ENCODE assay signal across 8 cellular contexts in the genomic region with DNA sequence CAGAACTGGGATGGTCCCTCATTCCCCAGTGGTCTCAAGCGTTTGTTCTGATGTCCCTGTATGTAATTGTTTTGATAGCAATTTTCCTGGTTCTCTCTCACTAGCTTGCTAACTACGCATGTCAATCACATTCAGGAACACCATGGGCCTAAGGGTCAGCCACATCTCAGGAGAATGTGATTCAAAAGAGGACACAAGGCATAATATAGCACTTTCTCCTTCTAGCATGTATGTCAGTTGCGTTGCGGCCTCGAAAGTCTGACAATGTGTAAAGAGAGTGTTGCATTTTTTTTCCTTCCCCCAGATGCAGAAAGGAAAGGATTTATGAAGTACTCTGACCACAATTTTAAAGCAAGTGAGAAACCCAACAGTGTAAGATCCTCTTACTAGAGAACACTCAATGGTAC. TPM values are rescaled to one million over a fixed set of nuclear protein-coding genes. Genes with fewer than 3 reads are reported as not detected.
DNase-seq lines count a peak whose midpoint lies in the region; ATAC-seq, FAIRE-seq and TF ChIP-seq lines count a peak whose summit lies in the region.

No MANE protein-coding gene starts in this region.

- BruUV-seq in Caco-2 (replicated peaks; lab: Mats Ljungman, UMichigan) (TSS peak; percentile 84), GM12878 (replicated peaks; lab: Mats Ljungman, UMichigan) (TSS peak; percentile 93)

- H2AFZ ChIP-seq in KMS-11 (ENCODE audit: low read depth) = peak overlapping the region; percentile 99
- H2AFZ ChIP-seq in GM12878 (ENCODE audit: control insufficient read depth, low read depth, low read length) = peak overlapping the region; percentile 96

- TF ChIP-seq CTCF in Caco-2 (IDR thresholded peaks at IDR 0.05; ENCODE audit: insufficient read depth in 1 of 2, low read depth in 1 of 2, low read length in 1 of 2, severe bottlenecking in 1 of 2, unreplicated experiment in 1 of 2) (no peak), KMS-11 (conservative IDR thresholded peaks at IDR 0.05; ENCODE audit: low read depth, low read length) (no peak), GM12878 (IDR thresholded peaks at IDR 0.05 in 2 of 3, conservative IDR thresholded peaks at IDR 0.05 in 1 of 3; ENCODE audit: control insufficient read depth in 2 of 3, extremely low read depth in 1 of 3, insufficient read depth in 1 of 3, low read depth in 3 of 3, low read length in 3 of 3) (no peak), lung (IDR thresholded peaks at IDR 0.05; ENCODE audit: control extremely low read depth, extremely low read depth) (no peak), uterus (IDR thresholded peaks at IDR 0.05) (no peak)

- CTCF ChIA-PET in Caco-2 (lab: Charles Lee) = no interaction called here
- CTCF ChIA-PET in GM12878 (lab: Yijun Ruan, JAX) = interaction anchor here (1.7 kb wide), 1 partner anchor 420 kb away, joined by 4 read pairs; no protein-coding TSS in a partner anchor

- POLR2A ChIA-PET in Caco-2 (lab: Charles Lee) = interaction anchor here (0.9 kb wide), 1 partner anchor 33 kb away, joined by 3 read pairs; no protein-coding TSS in a partner anchor
- POLR2A ChIA-PET in GM12878 (lab: Charles Lee) = no interaction called here

- intact Hi-C loops in Caco-2 (cut with micrococcal nuclease; ENCODE audit: unreplicated experiment) (no loop called here), GM12878 (cut with micrococcal nuclease; ENCODE audit: unreplicated experiment) (no loop called here), uterus (cut with DNase I; ENCODE audit: low total_unique reads) (no loop called here)

- no peak for DNase-seq in Caco-2
- no peak for DNase-seq in GM12878 (ENCODE audit: low read depth, low spot score)
- DNase-seq in lung (ENCODE audit: low spot score) = no peak
- no peak for DNase-seq in uterus
- DNase-seq in HTR-8/SVneo (ENCODE audit: insufficient read length, low spot score) = no peak
- no peak for DNase-seq in frontal cortex (ENCODE audit: low spot score in 2 of 2)

- H3K36me3 ChIP-seq in Caco-2 (ENCODE audit: control insufficient read depth, insufficient read depth, low read length) (no peaks in the 10 kb centered on the region), KMS-11 (ENCODE audit: insufficient read depth) (no peaks in the 10 kb centered on the region), GM12878 (ENCODE audit: control insufficient read depth in 2 of 2, insufficient read depth in 2 of 2, low read length in 1 of 2) (no peaks in the 10 kb centered on the region), lung (ENCODE audit: control insufficient read depth in 2 of 2, insufficient read depth in 2 of 2, low read length in 2 of 2) (no peaks in the 10 kb centered on the region), uterus (no peaks in the 10 kb centered on the region)

- H3K9me3 Mint-ChIP-seq in Caco-2 (ENCODE audit: unreplicated experiment) = no peaks in the 10 kb centered on the region

- H3K4me3 ChIP-seq in Caco-2 (ENCODE audit: low read depth, low read length) (peak overlapping the region; percentile 49), KMS-11 (IDR thresholded peaks at IDR 0.05; ENCODE audit: insufficient read depth, low read depth, low read length) (no peak overlapping the region), GM12878 (peak overlapping the region; percentile 64; the same call in 1 of the 2 replicates), lung (no peak overlapping the region), uterus (peak overlapping the region; percentile 46 to 70)

- peaks cover 7% of the 10 kb centered on the region for H3K36me3 Mint-ChIP-seq in Caco-2 (ENCODE audit: insufficient read depth, unreplicated experiment)

- ATAC-seq in GM12878 (no peak), lung (ENCODE audit: insufficient read depth, low FRiP score) (no peak), HG03045 (IDR thresholded peaks at IDR 0.05; ENCODE audit: unreplicated experiment) (no peak)

- H3K4me1 Mint-ChIP-seq in Caco-2 (ENCODE audit: low read depth, unreplicated experiment) = peaks cover 17% of the 10 kb centered on the region

- peak overlapping the region; percentile 87; the same call in 1 of the 2 replicates for H3K9ac ChIP-seq in KMS-11
- H3K9ac ChIP-seq in GM12878 (ENCODE audit: control insufficient read depth, insufficient read depth, low read length) = peak overlapping the region; percentile 84

- in situ Hi-C loops in GM12878 (cut with MboI) = no loop called here

- TF ChIP-seq RAD21 in GM12878 (IDR thresholded peaks at IDR 0.05; ENCODE audit: insufficient read depth, low read depth, low read length) = no peak

- H3K79me2 ChIP-seq in KMS-11 (ENCODE audit: insufficient read depth, low read depth) = no peaks in the 10 kb centered on the region
- H3K79me2 ChIP-seq in GM12878 (ENCODE audit: control insufficient read depth, insufficient read depth, low read length) = no peaks in the 10 kb centered on the region

- no peaks in the 10 kb centered on the region for H4K20me1 ChIP-seq in KMS-11 (ENCODE audit: insufficient read depth)
- no peaks in the 10 kb centered on the region for H4K20me1 ChIP-seq in GM12878 (ENCODE audit: control insufficient read depth, insufficient read depth)

- 76% methylated on average over 5 of the region's 5 CpGs for WGBS in GM12878 (ENCODE audit: insufficient coverage, insufficient replicate concordance, low lambda C conversion rate, missing lambda C conversion rate)
- 30 to 44% methylated on average over 5 of the region's 5 CpGs for WGBS in lung, 2 donors

- H3K27me3 Mint-ChIP-seq in Caco-2 (ENCODE audit: insufficient read depth, unreplicated experiment) = peaks cover 2% of the 10 kb centered on the region

- FAIRE-seq in GM12878 (lab: Jason Lieb, UNC) (no peak), HTR-8/SVneo (lab: Jason Lieb, UNC) (no peak), frontal cortex (lab: Jason Lieb, UNC) (no peak)

- RAD21 ChIA-PET in GM12878 (lab: Charles Lee; ENCODE audit: unreplicated experiment) = no interaction called here

- no peaks in the 10 kb centered on the region; the same call in 1 of the 2 replicates for H3K4me1 ChIP-seq in Caco-2
- H3K4me1 ChIP-seq in KMS-11 (ENCODE audit: low read depth, poor library complexity, severe bottlenecking) = peaks cover 8% of the 10 kb centered on the region
- H3K4me1 ChIP-seq in GM12878 (ENCODE audit: control insufficient read depth, insufficient read depth, low read length) = peaks cover 8% of the 10 kb centered on the region
- H3K4me1 ChIP-seq in lung (ENCODE audit: control insufficient read depth in 2 of 2, insufficient read depth in 2 of 2, low read length in 2 of 2) = peaks cover 0 to 3% of the 10 kb centered on the region in 2 donors
- H3K4me1 ChIP-seq in uterus = no peaks in the 10 kb centered on the region

- H3K27me3 ChIP-seq in Caco-2 (replicated peaks; ENCODE audit: control insufficient read depth, insufficient read depth, low read length) (no peaks in the 10 kb centered on the region), KMS-11 (ENCODE audit: insufficient read depth, low read depth) (no peaks in the 10 kb centered on the region), GM12878 (replicated peaks in 1 of 2; ENCODE audit: control insufficient read depth in 2 of 2, insufficient read depth in 2 of 2, low read length in 1 of 2) (no peaks in the 10 kb centered on the region), lung (ENCODE audit: control insufficient read depth, insufficient read depth) (no peaks in the 10 kb centered on the region), uterus (no peaks in the 10 kb centered on the region)

- H3K4me2 ChIP-seq in KMS-11 (peak overlapping the region; percentile 77), GM12878 (ENCODE audit: control insufficient read depth, insufficient read depth) (peak overlapping the region; percentile 87)

- peak overlapping the region; percentile 44 for H3K27ac Mint-ChIP-seq in Caco-2 (ENCODE audit: unreplicated experiment)

- TF ChIP-seq POLR2A in GM12878 (IDR thresholded peaks at IDR 0.05; ENCODE audit: low read depth, low read length) (no peak), uterus (IDR thresholded peaks at IDR 0.05) (no peak)

- no peak for TF ChIP-seq EP300 in GM12878 (IDR thresholded peaks at IDR 0.05; ENCODE audit: borderline replicate concordance in 1 of 2, control insufficient read depth in 1 of 2, low read depth in 2 of 2, low read length in 2 of 2)

- H3K4me3 Mint-ChIP-seq in Caco-2 (ENCODE audit: unreplicated experiment) = peak overlapping the region; percentile 82

- SMC1A ChIA-PET in GM12878 (lab: Charles Lee; ENCODE audit: uncharacterized antibody, unreplicated experiment) = interaction anchor here (1.1 kb wide), 2 partner anchors 15 to 40 kb away, joined by 3 read pairs; no protein-coding TSS in a partner anchor

- no peaks in the 10 kb centered on the region for H3K9me3 ChIP-seq in Caco-2
- no peaks in the 10 kb centered on the region; the same call in 2 of the 3 replicates for H3K9me3 ChIP-seq in GM12878 (replicated peaks; ENCODE audit: control insufficient read depth, insufficient read depth, low read length)
- H3K9me3 ChIP-seq in lung (ENCODE audit: control insufficient read depth in 2 of 2, insufficient read depth in 1 of 2, low read length in 1 of 2) = no peaks in the 10 kb centered on the region
- H3K9me3 ChIP-seq in uterus = no peaks in the 10 kb centered on the region

- peak overlapping the region; percentile 67 for H3K27ac ChIP-seq in KMS-11
- peak overlapping the region; percentile 6 for H3K27ac ChIP-seq in GM12878 (ENCODE audit: control insufficient read depth, insufficient read depth)
- H3K27ac ChIP-seq in lung (ENCODE audit: low read depth in 1 of 2, low read length in 1 of 2) = peak overlapping the region; percentile 98 to 99
- H3K27ac ChIP-seq in uterus = peak overlapping the region; percentile 96 to 99

RNA-seq across cellular contexts. Expression of gene TCF12, which starts 32.0 kb away (rescaled TPM):
- total RNA-seq in Caco-2 (2022) (64.4 and 68.8 TPM in 2 replicates), GM12878 (2014; rRNA removed) (70.9 and 72.5 TPM in 2 replicates), GM12878 (2014; rRNA removed; fragmentation: Illumina TruSeq; extraction: Trizol) (47.1 and 51.2 TPM in 2 replicates), GM12878 (2021) (66.5 and 68.1 TPM in 2 replicates), lung (100 to 1,000 TPM in 1 of 2 donors, 10 to 100 TPM in 1; 93.1 to 314 TPM), uterus (100 to 1,000 TPM; 109 to 361 (median 196) TPM), frontal cortex (87.2 TPM)
- total RNA-seq in GM12878 (2013; cell fraction: nucleolus; rRNA removed) = 192 and 220 TPM in 2 replicates
- polyA plus RNA-seq in GM12878 (2011; ENCODE audit: low read depth) = 8.0 TPM
- polyA plus RNA-seq in GM12878 (2011; rRNA removed) (43.4 and 69.3 TPM in 2 replicates), GM12878 (2014; fragmentation: Illumina TruSeq; extraction: Trizol) (55.7 and 72.5 TPM in 2 replicates), GM12878 (2014; fragmentation: Nextera tagmentation; extraction: Ambion mirVana) (1 to 10 TPM; 8.2 to 9.0 TPM), GM12878 (2014; rRNA removed) (36.4 and 43.1 TPM in 2 replicates), GM12878 (2016; fragmentation: Nextera tagmentation; extraction: Ambion mirVana) (10 to 100 TPM; 48.9 to 50.1 TPM), lung (10 to 100 TPM in 1 of 2 donors, 1 to 10 TPM in 1; 9.6 to 19.4 TPM)
- polyA plus RNA-seq in GM12878 (2011; cell fraction: cytosol; rRNA removed) = 52.1 and 60.9 TPM in 2 replicates
- polyA plus RNA-seq in GM12878 (2011; cell fraction: nucleus; rRNA removed) = 62.3 and 64.0 TPM in 2 replicates
- polyA plus RNA-seq in GM12878 (2012) = 13.1 and 20.3 TPM in 2 replicates
- 75.6 and 114 TPM in 2 replicates for polyA minus RNA-seq in GM12878 (2011; rRNA and poly(A)+ RNA removed)
- 19.0 and 31.8 TPM in 2 replicates for polyA minus RNA-seq in GM12878 (2011; cell fraction: cytosol; rRNA and poly(A)+ RNA removed)
- 55.2 and 99.8 TPM in 2 replicates for polyA minus RNA-seq in GM12878 (2011; cell fraction: nucleus; rRNA and poly(A)+ RNA removed)

Comparison
In these comparisons a context has a peak if more than half of its experiments do, and no peak if none do; other contexts are left out.
1. H3K4me3 ChIP-seq: peak in Caco-2 (single experiment), GM12878 (single experiment) and uterus (2 of 2); none in KMS-11 (single experiment) and lung (single experiment).
2. H3K27ac ChIP-seq: peak in every context shown above with its lines; median percentile 98 in lung; 98 in uterus; 67 in KMS-11; 6 in GM12878.